In the genomic region with DNA sequence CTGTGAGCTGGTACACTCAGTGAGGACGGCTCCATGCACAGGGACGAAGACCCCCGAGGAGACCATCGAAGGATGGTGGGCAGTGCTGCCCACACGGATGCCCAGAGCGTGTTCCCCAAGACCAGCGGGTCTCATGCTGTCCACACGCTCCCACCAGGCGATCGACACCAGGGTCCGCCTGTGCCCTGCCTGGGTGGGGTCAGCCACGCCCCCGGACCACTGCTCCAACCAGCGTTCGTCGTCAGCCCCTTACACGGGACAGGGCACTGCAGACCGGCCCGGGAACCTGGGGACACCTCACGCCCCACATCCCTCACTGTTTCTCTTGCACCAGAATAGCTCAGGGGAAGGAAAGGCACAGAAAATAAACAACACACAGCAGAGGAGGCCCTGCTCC, we compare ENCODE assay signal across 17 cellular contexts.
DNase-seq lines count a peak whose midpoint lies in the region; ATAC-seq and TF ChIP-seq lines count a peak whose summit lies in the region.
"Had no signal": no experiment of that assay in that cellular context is flagged by ENCODE, and none has a peak within 500 bp of the region (broad histone marks: within the 10 kb centered on the region; RNA-seq: fewer than 3 reads in every experiment).

No MANE protein-coding gene starts in this region.

- H3K4me3 Mint-ChIP-seq in chondrocyte (ENCODE audit: unreplicated experiment) (no peak overlapping the region), nephron progenitor cell (no peak overlapping the region)
- H3K4me3 Mint-ChIP-seq: CD4-positive, alpha-beta T cell had no signal

- no peak for TF ChIP-seq CTCF in left ventricle myocardium inferior (IDR thresholded peaks at IDR 0.05; ENCODE audit: borderline replicate concordance)
- no peak for TF ChIP-seq CTCF in chondrocyte (IDR thresholded peaks at IDR 0.05)
- TF ChIP-seq CTCF in nephron progenitor cell (IDR thresholded peaks at IDR 0.05): no peak

- peak; percentile 30 for DNase-seq in Right ventricle myocardium inferior (ENCODE audit: missing footprints)
- DNase-seq in left ventricle myocardium inferior: no peak
- peak; percentile 82 for DNase-seq in chondrocyte (ENCODE audit: low spot score)
- DNase-seq in nephron progenitor cell: no peak
- DNase-seq in aorta: peak in 1 of 2 donors; percentile 57
- DNase-seq in activated CD4-positive, alpha-beta T cell treated with anti-CD3 and anti-CD28 coated beads for 1 hour: no peak
- DNase-seq in NCI-H526 (lab: John Stamatoyannopoulos, UW): no peak
- DNase-seq: CD4-positive, alpha-beta T cell; GM23248; H7; KBM-7; MG63; NCI-H2029; NCI-H446; NCI-H524 treated with DMSO at 0.1 percent for 48 hours; RPMI8226; SHP77 treated with DMSO at 0.1 percent for 48 hours had no signal

- H3K27me3 ChIP-seq in left ventricle myocardium inferior (ENCODE audit: low read depth) (peaks cover 8% of the 10 kb centered on the region), aorta (ENCODE audit: control insufficient read depth in 1 of 2, insufficient read depth in 2 of 2, low read length in 1 of 2) (no peaks in the 10 kb centered on the region)
- H3K27me3 ChIP-seq: MG63 had no signal

- H3K36me3 Mint-ChIP-seq in chondrocyte (ENCODE audit: low read depth): no peaks in the 10 kb centered on the region
- H3K36me3 Mint-ChIP-seq in nephron progenitor cell (ENCODE audit: low read depth): peaks cover 8% of the 10 kb centered on the region

- H3K9me3 ChIP-seq in left ventricle myocardium inferior (replicated peaks) (no peaks in the 10 kb centered on the region), aorta (ENCODE audit: control insufficient read depth, low read length) (no peaks in the 10 kb centered on the region)
- H3K9me3 ChIP-seq: MG63 had no signal

- no peak overlapping the region for H3K27ac Mint-ChIP-seq in chondrocyte (ENCODE audit: unreplicated experiment)
- peak overlapping the region; percentile 31 for H3K27ac Mint-ChIP-seq in nephron progenitor cell
- H3K27ac Mint-ChIP-seq: CD4-positive, alpha-beta T cell had no signal

- intact Hi-C loops in Right ventricle myocardium inferior (cut with DNase I): no loop called here
- intact Hi-C loops in left ventricle myocardium inferior (cut with micrococcal nuclease): no loop called here
- intact Hi-C loops in aorta (cut with DNase I): no loop called here

- H3K4me1 ChIP-seq in left ventricle myocardium inferior (no peaks in the 10 kb centered on the region), aorta (ENCODE audit: control insufficient read depth in 1 of 2, insufficient read depth in 2 of 2, low read length in 2 of 2) (no peaks in the 10 kb centered on the region)

- H3K27me3 Mint-ChIP-seq in chondrocyte (ENCODE audit: low read depth) (no peaks in the 10 kb centered on the region), nephron progenitor cell (ENCODE audit: low read depth, poor library complexity) (no peaks in the 10 kb centered on the region)
- H3K27me3 Mint-ChIP-seq: CD4-positive, alpha-beta T cell had no signal

- no peaks in the 10 kb centered on the region for H3K9me3 Mint-ChIP-seq in chondrocyte (ENCODE audit: low read depth)
- peaks cover 10% of the 10 kb centered on the region for H3K9me3 Mint-ChIP-seq in nephron progenitor cell
- H3K9me3 Mint-ChIP-seq: CD4-positive, alpha-beta T cell had no signal

- H3K4me3 ChIP-seq in left ventricle myocardium inferior: no peak overlapping the region
- H3K4me3 ChIP-seq in aorta (ENCODE audit: low read length in 2 of 2): no peak overlapping the region
- H3K4me3 ChIP-seq: GM23248, MG63 had no signal

- H3K4me1 Mint-ChIP-seq in chondrocyte (ENCODE audit: low read depth): no peaks in the 10 kb centered on the region
- H3K4me1 Mint-ChIP-seq in nephron progenitor cell: no peaks in the 10 kb centered on the region

- H3K36me3 ChIP-seq in left ventricle myocardium inferior (no peaks in the 10 kb centered on the region), aorta (ENCODE audit: control insufficient read depth in 1 of 2, insufficient read depth in 2 of 2, low read length in 1 of 2) (no peaks in the 10 kb centered on the region)
- H3K36me3 ChIP-seq: MG63 had no signal

- 77 to 85% methylated on average over 20 of the region's 20 CpGs for WGBS in aorta, 2 donors

- ATAC-seq in Right ventricle myocardium inferior (peak; percentile 12), aorta (ENCODE audit: low FRiP score) (peak; percentile 34)

- H3K27ac ChIP-seq in left ventricle myocardium inferior (replicated peaks) (no peak overlapping the region), aorta (ENCODE audit: low read depth in 1 of 2, low read length in 2 of 2) (no peak overlapping the region)
- H3K27ac ChIP-seq: GM23248 had no signal

Comparison
In these comparisons a context has a peak if more than half of its experiments do, and no peak if none do; other contexts are left out.
1. DNase-seq: peak in Right ventricle myocardium inferior (single experiment) and chondrocyte (single experiment); none in left ventricle myocardium inferior (single experiment), nephron progenitor cell (single experiment), activated CD4-positive, alpha-beta T cell treated with anti-CD3 and anti-CD28 coated beads for 1 hour (single experiment) and NCI-H526 (0 of 2).